ENCODE assay signal across 9 cellular contexts in the genomic region with DNA sequence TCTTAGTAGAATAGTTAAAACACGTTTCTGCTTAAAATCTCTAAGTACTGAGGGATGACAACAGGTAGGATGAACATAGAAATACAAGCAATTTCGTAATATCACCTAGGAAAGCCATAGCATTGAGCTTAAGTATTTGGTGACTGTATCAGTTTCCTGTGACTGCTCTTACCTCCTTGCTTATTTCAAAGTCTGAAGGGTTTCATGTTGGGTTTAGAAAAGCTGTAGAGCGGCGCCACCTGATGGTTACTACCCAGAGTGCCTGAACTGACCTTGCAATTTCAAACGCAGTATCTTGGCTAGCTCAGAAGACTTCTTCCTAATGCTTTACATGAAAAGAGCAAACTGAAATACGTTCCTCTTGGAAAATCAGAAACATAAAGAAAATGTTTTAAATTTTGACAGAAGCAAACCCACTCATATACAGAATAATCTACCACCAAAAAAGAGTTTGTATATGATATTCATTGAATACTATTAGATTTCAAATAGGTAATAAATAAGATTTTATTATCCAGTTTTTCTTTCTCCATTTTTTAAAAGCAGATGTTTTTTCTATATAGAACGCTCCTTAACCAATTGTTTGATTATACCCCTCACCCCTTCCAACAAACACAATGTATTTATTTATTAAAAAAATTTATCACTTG.
DNase-seq lines count a peak whose midpoint lies in the region; ATAC-seq and TF ChIP-seq lines count a peak whose summit lies in the region.
"Had no signal": no experiment of that assay in that cellular context is flagged by ENCODE, and none has a peak within 500 bp of the region (broad histone marks: within the 10 kb centered on the region; RNA-seq: fewer than 3 reads in every experiment).

No MANE protein-coding gene starts in this region.

- no peaks in the 10 kb centered on the region for H3K79me2 ChIP-seq in OCI-LY1 (ENCODE audit: insufficient read depth, low read length)
- no peaks in the 10 kb centered on the region for H3K79me2 ChIP-seq in neural progenitor cell (ENCODE audit: low read depth)

- H3K27ac ChIP-seq in OCI-LY1 (ENCODE audit: low read depth, low read length, poor library complexity, severe bottlenecking) (peak overlapping the region; percentile 58), neural progenitor cell (no peak overlapping the region)
- H3K27ac ChIP-seq: SJSA1 had no signal

- H3K9me2 ChIP-seq in OCI-LY1 (ENCODE audit: low read depth, low read length): no peaks in the 10 kb centered on the region

- ATAC-seq in HG02885 (IDR thresholded peaks at IDR 0.05; ENCODE audit: poor library complexity, unreplicated experiment): peak; percentile 65

- no peak overlapping the region for H3K27ac Mint-ChIP-seq in neural progenitor cell
- H3K27ac Mint-ChIP-seq in type B pancreatic cell: peak overlapping the region; percentile 30

- H3K4me3 ChIP-seq in OCI-LY1 (ENCODE audit: low read depth, low read length, poor library complexity, severe bottlenecking): no peak overlapping the region
- H3K4me3 ChIP-seq in fibroblast of mammary gland (ENCODE audit: control insufficient read depth, low read depth, low read length): no peak overlapping the region
- no peak overlapping the region for H3K4me3 ChIP-seq in neural progenitor cell
- H3K4me3 ChIP-seq: SJSA1 had no signal

- peaks cover 23% of the 10 kb centered on the region for H3K4me1 Mint-ChIP-seq in neural progenitor cell
- peaks cover 24% of the 10 kb centered on the region for H3K4me1 Mint-ChIP-seq in type B pancreatic cell (ENCODE audit: unreplicated experiment)

- H3K36me3 Mint-ChIP-seq in neural progenitor cell: no peaks in the 10 kb centered on the region
- no peaks in the 10 kb centered on the region for H3K36me3 Mint-ChIP-seq in type B pancreatic cell

- H3K27me3 ChIP-seq in OCI-LY1 (ENCODE audit: insufficient read depth, low read length): no peaks in the 10 kb centered on the region
- H3K27me3 ChIP-seq in neural progenitor cell: no peaks in the 10 kb centered on the region
- H3K27me3 ChIP-seq: SJSA1 had no signal

- H3K36me3 ChIP-seq in OCI-LY1 (ENCODE audit: insufficient read depth, low read length) (no peaks in the 10 kb centered on the region; the same call in 1 of the 2 replicates), neural progenitor cell (no peaks in the 10 kb centered on the region)
- H3K36me3 ChIP-seq: SJSA1 had no signal

- TF ChIP-seq CTCF in OCI-LY1 (IDR thresholded peaks at IDR 0.05; ENCODE audit: low read length) (peak; percentile 85), fibroblast of mammary gland (conservative IDR thresholded peaks at IDR 0.05; ENCODE audit: control insufficient read depth, insufficient read depth, low read depth, low read length) (peak; percentile 86), neural progenitor cell (IDR thresholded peaks at IDR 0.05) (peak; percentile 91), type B pancreatic cell (conservative IDR thresholded peaks at IDR 0.05) (peak; percentile 74)

- H3K9me3 ChIP-seq in OCI-LY1 (ENCODE audit: low read length) (no peaks in the 10 kb centered on the region), neural progenitor cell (ENCODE audit: low read depth) (no peaks in the 10 kb centered on the region)
- H3K9me3 ChIP-seq: SJSA1 had no signal

- no peak overlapping the region for H2AFZ ChIP-seq in OCI-LY1 (ENCODE audit: low read length)
- no peak overlapping the region for H2AFZ ChIP-seq in neural progenitor cell (replicated peaks)

- H3F3A ChIP-seq in OCI-LY1 (ENCODE audit: insufficient read depth, low read length) (no peaks in the 10 kb centered on the region), neural progenitor cell (ENCODE audit: low read depth) (peaks cover 11% of the 10 kb centered on the region)

- no peak overlapping the region for H3K4me3 Mint-ChIP-seq in neural progenitor cell
- no peak overlapping the region for H3K4me3 Mint-ChIP-seq in type B pancreatic cell

- DNase-seq in GM03348 (ENCODE audit: low spot score) (peak; percentile 36), activated T-cell treated with anti-CD3 and anti-CD28 coated beads for 1 hour (ENCODE audit: low read depth) (peak; percentile 70), fibroblast of mammary gland (ENCODE audit: low read depth) (peak; percentile 81), neural progenitor cell (ENCODE audit: low spot score) (peak; percentile 81), type B pancreatic cell (ENCODE audit: extremely low spot score, unreplicated experiment) (no peak), A172 (ENCODE audit: low spot score) (no peak)

- H3K27me3 Mint-ChIP-seq in neural progenitor cell (ENCODE audit: insufficient read depth, low read depth) (no peaks in the 10 kb centered on the region), type B pancreatic cell (no peaks in the 10 kb centered on the region)

- H3K4me2 ChIP-seq in OCI-LY1 (ENCODE audit: low read length) (peak overlapping the region; percentile 38; the same call in 1 of the 2 replicates), neural progenitor cell (no peak overlapping the region)

- H4K20me1 ChIP-seq in OCI-LY1 (ENCODE audit: insufficient read depth, low read length) (no peaks in the 10 kb centered on the region), neural progenitor cell (ENCODE audit: low read depth) (no peaks in the 10 kb centered on the region)

- H3K4me1 ChIP-seq in OCI-LY1 (ENCODE audit: insufficient read depth, low read length, severe bottlenecking) (peaks cover 51% of the 10 kb centered on the region), neural progenitor cell (peaks cover 4% of the 10 kb centered on the region)

- H3K9ac ChIP-seq in OCI-LY1 (ENCODE audit: low read length) (no peak overlapping the region), neural progenitor cell (no peak overlapping the region)

- H3K9me3 Mint-ChIP-seq in neural progenitor cell (no peaks in the 10 kb centered on the region), type B pancreatic cell (no peaks in the 10 kb centered on the region)

Comparison
In these comparisons a context has a peak if more than half of its experiments do, and no peak if none do; other contexts are left out.
1. DNase-seq: peak in GM03348 (single experiment), activated T-cell treated with anti-CD3 and anti-CD28 coated beads for 1 hour (single experiment), fibroblast of mammary gland (single experiment) and neural progenitor cell (single experiment); none in type B pancreatic cell (single experiment) and A172 (single experiment).
2. Peak in every context shown above with its lines, with median percentiles within 50 percentile points of each other: CTCF ChIP-seq.